Comparison of ENCODE assay signal across 11 cellular contexts in the genomic region with DNA sequence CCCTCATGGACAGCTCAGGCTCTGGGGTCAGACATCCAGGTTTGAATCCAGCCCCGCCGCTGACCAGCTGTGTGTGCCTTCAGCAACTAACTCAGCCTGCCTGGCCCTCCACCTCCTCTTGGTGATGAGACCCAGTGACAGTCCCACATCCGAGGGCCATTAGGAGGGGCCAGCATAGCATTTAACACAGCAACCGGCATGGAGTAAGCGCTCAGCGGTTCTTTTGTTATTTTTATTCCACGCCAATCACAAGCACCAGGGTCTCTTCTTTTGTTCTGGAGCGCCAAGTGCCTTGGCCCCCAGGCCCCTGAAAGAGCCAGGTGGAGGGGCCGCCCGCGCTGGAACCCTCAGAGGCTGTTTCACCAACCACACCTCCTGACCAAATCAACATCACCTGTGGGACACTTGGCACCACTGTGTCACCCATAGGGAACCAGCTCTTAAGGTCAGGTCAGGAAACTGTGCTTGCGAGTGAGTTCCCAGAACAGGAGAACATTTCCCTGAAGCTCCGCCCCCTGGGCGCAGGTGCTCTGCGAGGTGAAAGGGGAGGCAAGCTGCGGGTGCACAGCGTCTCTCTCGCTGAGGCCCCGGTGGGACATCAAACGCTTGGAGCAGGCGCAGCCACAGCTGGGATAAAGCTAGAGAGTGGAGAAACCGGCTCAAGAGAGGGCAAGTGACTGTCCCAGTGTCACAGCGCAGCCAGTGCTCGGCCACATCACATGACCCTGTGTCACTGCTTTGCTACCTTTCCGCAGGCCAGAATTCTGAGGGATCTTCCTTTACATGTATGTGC.
DNase-seq lines count a peak whose midpoint lies in the region; ATAC-seq, FAIRE-seq and TF ChIP-seq lines count a peak whose summit lies in the region.
"Had no signal": no experiment of that assay in that cellular context is flagged by ENCODE, and none has a peak within 500 bp of the region (broad histone marks: within the 10 kb centered on the region; RNA-seq: fewer than 3 reads in every experiment).

No MANE protein-coding gene starts in this region.

- peaks cover 30 to 40% of the 10 kb centered on the region in 2 experiments for H3K4me1 ChIP-seq in K562 (replicated peaks in 1 of 2; ENCODE audit: control insufficient read depth in 2 of 2, insufficient read depth in 2 of 2, low read length in 2 of 2)

- in situ Hi-C loops in K562 (cut with MboI) = no loop called here

- H3K27me3 ChIP-seq in K562 (ENCODE audit: control insufficient read depth in 2 of 2, insufficient read depth in 2 of 2, low read length in 2 of 2) = no peaks in the 10 kb centered on the region

- H3K36me3 ChIP-seq in KOPT-K1 (ENCODE audit: insufficient read depth, low read length) (no peaks in the 10 kb centered on the region), K562 (ENCODE audit: control insufficient read depth, insufficient read depth, low read length) (no peaks in the 10 kb centered on the region)

- peak overlapping the region; percentile 10 for H3K4me3 Mint-ChIP-seq in T-helper 1 cell treated with Interleukin-12 subunit alpha and Interleukin-12 subunit beta and Interleukin-4 antibody, amounts not matched to agents 30 μg/mL and 1 μg/mL, for 36 hours

- no peaks in the 10 kb centered on the region for H3K9me3 ChIP-seq in KOPT-K1 (ENCODE audit: insufficient read depth, low read length, poor library complexity, severe bottlenecking)
- no peaks in the 10 kb centered on the region for H3K9me3 ChIP-seq in K562 (replicated peaks; ENCODE audit: control insufficient read depth, insufficient read depth, low read depth, low read length)

- peak; percentile 27 to 61 (median 40) for DNase-seq in K562 (ENCODE audit: extremely low read depth in 1 of 4, low spot score in 3 of 4)
- peak; percentile 19 to 41 for DNase-seq in stimulated activated CD4-positive, alpha-beta T cell treated with anti-CD3 and anti-CD28 coated beads, Interleukin-1b, Interleukin-23, amount 100 ng/mL, for 4 hours (ENCODE audit: low read depth in 2 of 2)
- no peak for DNase-seq in NCI-H187 (lab: John Stamatoyannopoulos, UW)
- no peak for DNase-seq in D721Med (ENCODE audit: insufficient read length, low spot score)
- DNase-seq: kidney glomerular epithelial cell, NCI-H446 had no signal

- H3K4me2 ChIP-seq in K562 (ENCODE audit: insufficient read depth, low read length) = peak overlapping the region; percentile 59

- H3K9ac ChIP-seq in K562 (ENCODE audit: insufficient read depth in 1 of 2, low read depth in 2 of 2, low read length in 2 of 2) = peak overlapping the region in 1 of 2 experiments; percentile 66; a peak in 1 of 4 replicates

- TF ChIP-seq POLR2A in K562 (conservative IDR thresholded peaks at IDR 0.05) = no peak

- TF ChIP-seq EP300 in K562 (IDR thresholded peaks at IDR 0.05; ENCODE audit: low read length) = 0 out of 2 replicates have a peak, but pooled peaks have one; percentile 11

- peaks cover 32% of the 10 kb centered on the region for H3K4me1 Mint-ChIP-seq in T-helper 1 cell treated with Interleukin-12 subunit alpha and Interleukin-12 subunit beta and Interleukin-4 antibody, amounts not matched to agents 30 μg/mL and 1 μg/mL, for 36 hours (ENCODE audit: low read depth)

- peaks cover 5% of the 10 kb centered on the region for H3K36me3 Mint-ChIP-seq in T-helper 1 cell treated with Interleukin-12 subunit alpha and Interleukin-12 subunit beta and Interleukin-4 antibody, amounts not matched to agents 30 μg/mL and 1 μg/mL, for 36 hours (ENCODE audit: low read depth)

- peaks cover 37% of the 10 kb centered on the region for H3K27me3 Mint-ChIP-seq in T-helper 1 cell treated with Interleukin-12 subunit alpha and Interleukin-12 subunit beta and Interleukin-4 antibody, amounts not matched to agents 30 μg/mL and 1 μg/mL, for 36 hours (ENCODE audit: low read depth)

- FAIRE-seq in K562 (lab: Jason Lieb, UNC) (no peak), D721Med (lab: Jason Lieb, UNC) (no peak)
- FAIRE-seq: astrocyte had no signal

- 18% methylated on average over 25 of the region's 25 CpGs for WGBS in K562 (ENCODE audit: insufficient coverage, low coverage, missing lambda C conversion rate)

- no peak overlapping the region for H3K27ac Mint-ChIP-seq in T-helper 1 cell treated with Interleukin-12 subunit alpha and Interleukin-12 subunit beta and Interleukin-4 antibody, amounts not matched to agents 30 μg/mL and 1 μg/mL, for 36 hours

- no peak for TF ChIP-seq CTCF in K562 (IDR thresholded peaks at IDR 0.05 in 2 of 3, conservative IDR thresholded peaks at IDR 0.05 in 1 of 3; ENCODE audit: insufficient read depth in 2 of 3, low read depth in 1 of 3, low read length in 3 of 3)
- TF ChIP-seq CTCF in D721Med (IDR thresholded peaks at IDR 0.05; ENCODE audit: insufficient read depth, missing control alignments) = no peak

- POLR2A ChIA-PET in K562 (lab: Yijun Ruan, JAX) = interaction anchor here (0.6 to 1.6 kb wide), 8 partner anchors 12 to 1020 kb away, joined by 3 to 8 read pairs (median 3); a partner anchor contains a TSS

- H3K27ac ChIP-seq in KOPT-K1 (ENCODE audit: low read depth, low read length, poor library complexity, severe bottlenecking) = peak overlapping the region; percentile 100
- no peak overlapping the region for H3K27ac ChIP-seq in K562 (ENCODE audit: extremely low read depth, low read depth, low read length)

- CTCF ChIA-PET in K562 (lab: Yijun Ruan, JAX; ENCODE audit: low intra/inter-chr PET ratio) = no interaction called here

- peak; percentile 11; the same call in 2 of the 3 replicates for ATAC-seq in K562
- no peak for ATAC-seq in GM21360 (IDR thresholded peaks at IDR 0.05; ENCODE audit: unreplicated experiment)
- ATAC-seq in HG02623 (IDR thresholded peaks at IDR 0.05; ENCODE audit: unreplicated experiment) = no peak

- no peak overlapping the region for H3K4me3 ChIP-seq in K562

- no peaks in the 10 kb centered on the region for H4K20me1 ChIP-seq in K562 (replicated peaks; ENCODE audit: control insufficient read depth, insufficient read depth, low read length)

- no peaks in the 10 kb centered on the region for H3K9me3 Mint-ChIP-seq in T-helper 1 cell treated with Interleukin-12 subunit alpha and Interleukin-12 subunit beta and Interleukin-4 antibody, amounts not matched to agents 30 μg/mL and 1 μg/mL, for 36 hours

- no TSS peak for BruUV-seq in K562 (replicated peaks; lab: Mats Ljungman, UMichigan)

- H3K9me1 ChIP-seq in K562 (ENCODE audit: control insufficient read depth, insufficient read depth, low read length) = peaks cover 5% of the 10 kb centered on the region

- TF ChIP-seq RAD21 in K562 (CRISPR knock-in tag; conservative IDR thresholded peaks at IDR 0.05 in 1 of 2, IDR thresholded peaks at IDR 0.05 in 1 of 2) = no peak

- intact Hi-C loops in K562 (cut with micrococcal nuclease) = no loop called here

- H3K79me2 ChIP-seq in K562 (ENCODE audit: control insufficient read depth, insufficient read depth, low read length) = no peaks in the 10 kb centered on the region

- peak overlapping the region; percentile 52 for H2AFZ ChIP-seq in K562 (ENCODE audit: low read depth, low read length)

TF ChIP-seq in K562, 482 proteins besides CTCF, POLR2A, EP300 and RAD21 (continues in another document):
- TF ChIP-seq, protein P1, sequence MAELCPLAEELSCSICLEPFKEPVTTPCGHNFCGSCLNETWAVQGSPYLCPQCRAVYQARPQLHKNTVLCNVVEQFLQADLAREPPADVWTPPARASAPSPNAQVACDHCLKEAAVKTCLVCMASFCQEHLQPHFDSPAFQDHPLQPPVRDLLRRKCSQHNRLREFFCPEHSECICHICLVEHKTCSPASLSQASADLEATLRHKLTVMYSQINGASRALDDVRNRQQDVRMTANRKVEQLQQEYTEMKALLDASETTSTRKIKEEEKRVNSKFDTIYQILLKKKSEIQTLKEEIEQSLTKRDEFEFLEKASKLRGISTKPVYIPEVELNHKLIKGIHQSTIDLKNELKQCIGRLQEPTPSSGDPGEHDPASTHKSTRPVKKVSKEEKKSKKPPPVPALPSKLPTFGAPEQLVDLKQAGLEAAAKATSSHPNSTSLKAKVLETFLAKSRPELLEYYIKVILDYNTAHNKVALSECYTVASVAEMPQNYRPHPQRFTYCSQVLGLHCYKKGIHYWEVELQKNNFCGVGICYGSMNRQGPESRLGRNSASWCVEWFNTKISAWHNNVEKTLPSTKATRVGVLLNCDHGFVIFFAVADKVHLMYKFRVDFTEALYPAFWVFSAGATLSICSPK (IDR thresholded peaks at IDR 0.05; ENCODE audit: borderline replicate concordance) = no peak
- TF ChIP-seq C11orf30 (IDR thresholded peaks at IDR 0.05; ENCODE audit: low read depth) (no peak), ARID1B (IDR thresholded peaks at IDR 0.05) (peak; percentile 41; the same call in 1 of the 2 replicates), SMAD4 (CRISPR knock-in tag; conservative IDR thresholded peaks at IDR 0.05) (peak; percentile 45), HNRNPH1 (optimal IDR thresholded peaks at IDR 0.05; ENCODE audit: low read depth, low read length) (no peak), ZNF224 (CRISPR knock-in tag; IDR thresholded peaks at IDR 0.05) (no peak), CTBP1 (IDR thresholded peaks at IDR 0.05; ENCODE audit: borderline replicate concordance) (peak; percentile 60; the same call in 1 of the 2 replicates), L3MBTL2 (IDR thresholded peaks at IDR 0.05) (0 out of 2 replicates have a peak, but pooled peaks have one; percentile 33)
- TF ChIP-seq, protein P2, sequence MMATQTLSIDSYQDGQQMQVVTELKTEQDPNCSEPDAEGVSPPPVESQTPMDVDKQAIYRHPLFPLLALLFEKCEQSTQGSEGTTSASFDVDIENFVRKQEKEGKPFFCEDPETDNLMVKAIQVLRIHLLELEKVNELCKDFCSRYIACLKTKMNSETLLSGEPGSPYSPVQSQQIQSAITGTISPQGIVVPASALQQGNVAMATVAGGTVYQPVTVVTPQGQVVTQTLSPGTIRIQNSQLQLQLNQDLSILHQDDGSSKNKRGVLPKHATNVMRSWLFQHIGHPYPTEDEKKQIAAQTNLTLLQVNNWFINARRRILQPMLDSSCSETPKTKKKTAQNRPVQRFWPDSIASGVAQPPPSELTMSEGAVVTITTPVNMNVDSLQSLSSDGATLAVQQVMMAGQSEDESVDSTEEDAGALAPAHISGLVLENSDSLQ (IDR thresholded peaks at IDR 0.05) = 0 out of 2 replicates have a peak, but pooled peaks have one; percentile 35
- TF ChIP-seq, protein P3, sequence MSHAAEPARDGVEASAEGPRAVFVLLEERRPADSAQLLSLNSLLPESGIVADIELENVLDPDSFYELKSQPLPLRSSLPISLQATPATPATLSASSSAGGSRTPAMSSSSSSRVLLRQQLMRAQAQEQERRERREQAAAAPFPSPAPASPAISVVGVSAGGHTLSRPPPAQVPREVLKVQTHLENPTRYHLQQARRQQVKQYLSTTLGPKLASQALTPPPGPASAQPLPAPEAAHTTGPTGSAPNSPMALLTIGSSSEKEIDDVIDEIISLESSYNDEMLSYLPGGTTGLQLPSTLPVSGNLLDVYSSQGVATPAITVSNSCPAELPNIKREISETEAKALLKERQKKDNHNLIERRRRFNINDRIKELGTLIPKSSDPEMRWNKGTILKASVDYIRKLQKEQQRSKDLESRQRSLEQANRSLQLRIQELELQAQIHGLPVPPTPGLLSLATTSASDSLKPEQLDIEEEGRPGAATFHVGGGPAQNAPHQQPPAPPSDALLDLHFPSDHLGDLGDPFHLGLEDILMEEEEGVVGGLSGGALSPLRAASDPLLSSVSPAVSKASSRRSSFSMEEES (CRISPR knock-in tag; IDR thresholded peaks at IDR 0.05) = peak; percentile 57

Comparison
In these comparisons a context has a peak if more than half of its experiments do, and no peak if none do; other contexts are left out.
1. DNase-seq: peak in K562 (4 of 4) and stimulated activated CD4-positive, alpha-beta T cell treated with anti-CD3 and anti-CD28 coated beads, Interleukin-1b, Interleukin-23, amount 100 ng/mL, for 4 hours (2 of 2); none in NCI-H187 (0 of 2) and D721Med (single experiment).